Comparison of ENCODE assay signal across 9 cellular contexts in the genomic region with DNA sequence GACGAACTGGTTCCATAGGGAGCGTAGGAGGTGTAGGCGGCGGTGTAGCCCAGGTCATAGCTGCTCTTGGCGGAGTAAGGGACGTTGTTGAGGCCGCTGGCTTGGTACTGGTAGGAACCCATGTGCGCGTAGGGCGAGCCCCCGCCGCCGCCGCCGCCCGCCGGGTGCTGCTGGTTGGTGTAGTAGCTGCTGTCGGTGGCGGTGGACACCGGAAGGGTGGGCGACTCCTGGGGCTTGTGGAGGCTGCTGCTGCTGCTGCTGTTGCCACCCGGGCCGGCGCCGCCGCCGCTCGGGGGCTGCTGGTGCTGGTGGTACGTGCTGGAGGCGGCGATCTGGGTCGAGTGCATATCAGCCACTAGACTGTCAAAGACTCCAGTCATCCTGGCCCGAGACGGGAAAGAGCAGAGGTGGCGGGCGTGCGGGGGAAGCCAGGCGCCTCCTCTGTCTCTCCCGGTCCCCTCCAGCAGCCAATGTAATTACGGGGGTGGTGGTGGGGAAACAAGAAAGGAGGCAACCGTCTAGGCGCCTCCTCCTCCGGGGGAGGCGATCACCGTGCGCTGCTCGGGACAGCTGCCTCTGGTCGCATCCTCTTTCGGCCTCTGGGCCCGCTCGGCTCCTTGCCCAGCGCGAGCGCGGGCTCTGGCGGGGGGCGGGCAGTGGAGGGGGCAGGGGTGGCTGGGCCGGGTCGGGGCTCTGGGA. TPM values are rescaled to one million over a fixed set of nuclear protein-coding genes. Genes with fewer than 3 reads are reported as not detected.
DNase-seq lines count a peak whose midpoint lies in the region; ATAC-seq, FAIRE-seq and TF ChIP-seq lines count a peak whose summit lies in the region.
"Had no signal": no experiment of that assay in that cellular context is flagged by ENCODE, and none has a peak within 500 bp of the region (broad histone marks: within the 10 kb centered on the region; RNA-seq: fewer than 3 reads in every experiment).

No MANE protein-coding gene starts in this region.

- POLR2A ChIA-PET in A673 (lab: Charles Lee; ENCODE audit: low non-redundant PET): interaction anchor here (0.6 kb wide), 1 partner anchor 1129 kb away, joined by 3 read pairs; no protein-coding TSS in a partner anchor
- POLR2A ChIA-PET in activated CD8-positive, alpha-beta T cell treated with anti-CD3 and anti-CD28 coated beads, Interleukin-2, amount 10 ng/mL, durations not matched to agents 7 days and 5 days (lab: Charles Lee): interaction anchor here (1.0 kb wide), 1 partner anchor 13 kb away, joined by 3 read pairs; no protein-coding TSS in a partner anchor

- peak; percentile 37 for ATAC-seq in activated CD8-positive, alpha-beta T cell treated with anti-CD3 and anti-CD28 coated beads, Interleukin-2, amount 10 ng/mL, durations not matched to agents 7 days and 5 days
- peak; percentile 41 to 47 (median 44) for ATAC-seq in psoas muscle

- no peaks in the 10 kb centered on the region for H3K9me3 Mint-ChIP-seq in HFFc6
- no peaks in the 10 kb centered on the region for H3K9me3 Mint-ChIP-seq in activated CD8-positive, alpha-beta T cell treated with anti-CD3 and anti-CD28 coated beads, Interleukin-2, amount 10 ng/mL, durations not matched to agents 7 days and 5 days (ENCODE audit: insufficient read depth)

- FAIRE-seq in frontal cortex (lab: Jason Lieb, UNC): no peak

- H3K4me3 Mint-ChIP-seq in HFFc6: peak overlapping the region; percentile 95
- peak overlapping the region; percentile 77 for H3K4me3 Mint-ChIP-seq in activated CD8-positive, alpha-beta T cell treated with anti-CD3 and anti-CD28 coated beads, Interleukin-2, amount 10 ng/mL, durations not matched to agents 7 days and 5 days

- H3K4me1 Mint-ChIP-seq in HFFc6 (ENCODE audit: low read depth): peaks cover 57% of the 10 kb centered on the region
- peaks cover 62% of the 10 kb centered on the region for H3K4me1 Mint-ChIP-seq in activated CD8-positive, alpha-beta T cell treated with anti-CD3 and anti-CD28 coated beads, Interleukin-2, amount 10 ng/mL, durations not matched to agents 7 days and 5 days (ENCODE audit: low read depth)

- DNase-seq in A673 (ENCODE audit: low spot score) (peak; percentile 95), GM03348 (ENCODE audit: low spot score) (peak; percentile 84), HFFc6 (peak; percentile 92), NCI-H1105 (lab: John Stamatoyannopoulos, UW) (peak; percentile 96), frontal cortex (ENCODE audit: low spot score in 2 of 2) (peak; percentile 20 to 51), psoas muscle (peak in 1 of 2 donors; percentile 59), NCI-H2029 (lab: John Stamatoyannopoulos, UW) (no peak)
- peak; percentile 54 for DNase-seq in activated CD8-positive, alpha-beta T cell treated with anti-CD3 and anti-CD28 coated beads, Interleukin-2, amount 10 ng/mL, durations not matched to agents 7 days and 5 days

- H3K4me1 ChIP-seq in A673 (ENCODE audit: insufficient read depth, low read length, poor library complexity, severe bottlenecking) (peaks cover 53% of the 10 kb centered on the region), psoas muscle (peaks cover 55% of the 10 kb centered on the region)

- CTCF ChIA-PET in A673 (lab: Charles Lee): interaction anchor here (0.6 to 3.3 kb wide), 8 partner anchors 11 to 450 kb away, joined by 3 to 11 read pairs (median 4); no protein-coding TSS in a partner anchor
- CTCF ChIA-PET in activated CD8-positive, alpha-beta T cell treated with anti-CD3 and anti-CD28 coated beads, Interleukin-2, amount 10 ng/mL, durations not matched to agents 7 days and 5 days (lab: Charles Lee): interaction anchor here (0.7 to 8.8 kb wide), 15 partner anchors 11 to 531 kb away, joined by 3 to 143 read pairs (median 5); a partner anchor contains a TSS

- peaks cover 9% of the 10 kb centered on the region; the same call in 1 of the 2 replicates for H3K36me3 Mint-ChIP-seq in HFFc6 (ENCODE audit: low read depth)
- H3K36me3 Mint-ChIP-seq in activated CD8-positive, alpha-beta T cell treated with anti-CD3 and anti-CD28 coated beads, Interleukin-2, amount 10 ng/mL, durations not matched to agents 7 days and 5 days (ENCODE audit: low read depth): no peaks in the 10 kb centered on the region

- H3K36me3 ChIP-seq in A673 (ENCODE audit: insufficient read depth, low read length, poor library complexity, severe bottlenecking) (no peaks in the 10 kb centered on the region), psoas muscle (ENCODE audit: insufficient read depth in 1 of 2, low read depth in 1 of 2) (no peaks in the 10 kb centered on the region)

- no peaks in the 10 kb centered on the region for H3K9me3 ChIP-seq in A673 (ENCODE audit: low read depth, low read length, poor library complexity, severe bottlenecking)
- H3K9me3 ChIP-seq in psoas muscle: no peaks in the 10 kb centered on the region

- H3K4me3 ChIP-seq in A673 (ENCODE audit: low read depth, low read length, poor library complexity, severe bottlenecking) (peak overlapping the region; percentile 81), psoas muscle (peak overlapping the region; percentile 69)

- H3K27me3 Mint-ChIP-seq in HFFc6 (ENCODE audit: insufficient read depth): peaks cover under 1% of the 10 kb centered on the region; the same call in 1 of the 2 replicates
- peaks cover 65% of the 10 kb centered on the region for H3K27me3 Mint-ChIP-seq in activated CD8-positive, alpha-beta T cell treated with anti-CD3 and anti-CD28 coated beads, Interleukin-2, amount 10 ng/mL, durations not matched to agents 7 days and 5 days (ENCODE audit: low read depth)

- H3K27me3 ChIP-seq in A673 (replicated peaks; ENCODE audit: insufficient read depth, low read depth, low read length, poor library complexity) (no peaks in the 10 kb centered on the region), psoas muscle (ENCODE audit: insufficient read depth in 3 of 3, low read length in 2 of 3) (peaks cover 0 to 100% (median 75%) of the 10 kb centered on the region in 3 donors)

- intact Hi-C loops in A673 (cut with micrococcal nuclease; ENCODE audit: unreplicated experiment) (loop anchor here (5.0 to 10.0 kb wide), 4 partner anchors 145 to 1128 kb away; a partner anchor contains a TSS), psoas muscle (cut with DNase I) (loop anchor here (5.0 to 10.0 kb wide), 5 partner anchors 100 to 508 kb away; a partner anchor contains a TSS)

- TF ChIP-seq CTCF in A673 (conservative IDR thresholded peaks at IDR 0.05; ENCODE audit: low read depth, low read length) (no peak; the same call in 1 of the 2 replicates), HFFc6 (IDR thresholded peaks at IDR 0.05) (no peak), psoas muscle (IDR thresholded peaks at IDR 0.05) (no peak)

- H3K27ac ChIP-seq in A673 (ENCODE audit: low read depth, low read length, poor library complexity, severe bottlenecking): peak overlapping the region; percentile 96
- no peak overlapping the region for H3K27ac ChIP-seq in psoas muscle

- 1 to 2% (median 1%) methylated on average over 42 to 59 of the region's 59 CpGs for WGBS in psoas muscle, 3 donors

- peak overlapping the region; percentile 90 for H3K27ac Mint-ChIP-seq in HFFc6
- peak overlapping the region; percentile 73 for H3K27ac Mint-ChIP-seq in activated CD8-positive, alpha-beta T cell treated with anti-CD3 and anti-CD28 coated beads, Interleukin-2, amount 10 ng/mL, durations not matched to agents 7 days and 5 days

- BruUV-seq in A673 (replicated peaks; lab: Mats Ljungman, UMichigan): no TSS peak

RNA-seq across cellular contexts. Expression of a gene that starts 0.4 kb away (rescaled TPM):
- 18.3 and 20.4 TPM in 2 replicates for total RNA-seq in A673 (2021)
- total RNA-seq in HFFc6 (2021; fragmentation: NEBNext Ultra II Directional; extraction: Animal tissue kit (Norgen Biotek cat#: 25700)): 10 to 100 TPM in 2 of 6 experiments, 1 to 10 TPM in 4; 8.8 to 12.6 (median 9.5) TPM
- total RNA-seq in activated CD8-positive, alpha-beta T cell treated with anti-CD3 and anti-CD28 coated beads, Interleukin-2, amount 10 ng/mL, durations not matched to agents 7 days and 5 days: not detected
- total RNA-seq in frontal cortex: 2.9 TPM
- not detected for total RNA-seq in psoas muscle
- not detected for polyA plus RNA-seq in psoas muscle

RNA-seq across cellular contexts. Expression of a gene that starts 17.0 kb away (rescaled TPM):
- total RNA-seq in A673 (2021) (28.9 and 33.2 TPM in 2 replicates), frontal cortex (21.6 TPM), psoas muscle (under 1 TPM in 2 of 4 donors, not detected in 2; 0.17 to 0.28 TPM)
- total RNA-seq in HFFc6 (2021; fragmentation: NEBNext Ultra II Directional; extraction: Animal tissue kit (Norgen Biotek cat#: 25700)): 10 to 100 TPM in 2 of 6 experiments, 1 to 10 TPM in 4; 8.2 to 13.9 (median 9.2) TPM
- total RNA-seq in activated CD8-positive, alpha-beta T cell treated with anti-CD3 and anti-CD28 coated beads, Interleukin-2, amount 10 ng/mL, durations not matched to agents 7 days and 5 days: not detected
- under 1 TPM; 0.03 to 0.15 (median 0.04) TPM for polyA plus RNA-seq in psoas muscle
- total RNA-seq: lung microvascular endothelial cell had no signal

Comparison
In these comparisons a context has a peak if more than half of its experiments do, and no peak if none do; other contexts are left out.
1. RNA of a gene that starts 17.0 kb away (total RNA-seq): 28.9 to 33.2 TPM in A673, 21.6 TPM in frontal cortex (single experiment) and 8.2 to 13.9 TPM in HFFc6; 0.17 to 0.28 TPM in psoas muscle and not detected in activated CD8-positive, alpha-beta T cell treated with anti-CD3 and anti-CD28 coated beads, Interleukin-2, amount 10 ng/mL, durations not matched to agents 7 days and 5 days; every median in the first group is over 4 times any median in the second.